ENCODE assay signal across 8 cellular contexts in genomic region chr10:102394801-102395676, GRCh38. TPM values are rescaled to one million over a fixed set of nuclear protein-coding genes. Genes with fewer than 3 reads are reported as not detected.
DNase-seq lines count a peak whose midpoint lies in the region; TF ChIP-seq lines count a peak whose summit lies in the region.

No MANE protein-coding gene starts in this region.

- H3K4me3 ChIP-seq in WI38 (ENCODE audit: low read depth, low read length) (peak overlapping the region; percentile 84), breast epithelium (peak overlapping the region; percentile 63 to 82 (median 73)), skin epidermis (peak overlapping the region; percentile 63 to 81 (median 71))

- H3K4me1 ChIP-seq in breast epithelium = peaks cover 4 to 11% of the 10 kb centered on the region in 2 donors

- peak overlapping the region; percentile 96 to 97 for H3K27ac ChIP-seq in breast epithelium
- H3K27ac ChIP-seq in skin epidermis = peak overlapping the region; percentile 81 to 99 (median 95)

- TF ChIP-seq POLR2A in breast epithelium (IDR thresholded peaks at IDR 0.05) = peak; percentile 59

- DNase-seq in ELF-1 (ENCODE audit: low read depth, low spot score) = peak; percentile 95
- peak; percentile 78 for DNase-seq in HCEC 1CT
- DNase-seq in NCI-H1105 treated with DMSO at 0.1 percent for 48 hours (lab: John Stamatoyannopoulos, UW) = peak; percentile 18
- DNase-seq in breast epithelium (ENCODE audit: low spot score in 2 of 2) = peak; percentile 86
- peak; percentile 91 for DNase-seq in iPS-NIHi7 (ENCODE audit: extremely low spot score)
- no peak for DNase-seq in NCI-H187 treated with DMSO at 0.1 percent for 48 hours (lab: John Stamatoyannopoulos, UW)

- intact Hi-C loops in breast epithelium (cut with DNase I; ENCODE audit: low total_unique reads) = no loop called here

- H3K36me3 ChIP-seq in breast epithelium = no peaks in the 10 kb centered on the region

- no peaks in the 10 kb centered on the region for H3K9me3 ChIP-seq in breast epithelium

- H3K27me3 ChIP-seq in breast epithelium = no peaks in the 10 kb centered on the region

- TF ChIP-seq CTCF in WI38 (IDR thresholded peaks at IDR 0.05; ENCODE audit: low read depth, low read length) (no peak), breast epithelium (IDR thresholded peaks at IDR 0.05) (no peak)

RNA-seq across cellular contexts. Expression of gene NFKB2, which starts 0.5 kb away (rescaled TPM):
- 10 to 100 TPM; 11.0 to 21.0 (median 18.9) TPM for total RNA-seq in breast epithelium

RNA-seq across cellular contexts. Expression of gene PSD, which starts 23.5 kb away (rescaled TPM):
- 10 to 100 TPM in 1 of 3 donors, 1 to 10 TPM in 1, under 1 TPM in 1; 0.96 to 13.4 (median 6.3) TPM for total RNA-seq in breast epithelium

RNA-seq across cellular contexts. Expression of gene FBXL15, which starts 25.6 kb away (rescaled TPM):
- 10 to 100 TPM; 16.8 to 24.8 (median 21.0) TPM for total RNA-seq in breast epithelium

RNA-seq across cellular contexts. Expression of gene CUEDC2, which starts 37.3 kb away (rescaled TPM):
- 10 to 100 TPM; 49.8 to 54.4 (median 50.3) TPM for total RNA-seq in breast epithelium

RNA-seq across cellular contexts. Expression of gene C10orf95, which starts 56.3 kb away (rescaled TPM):
- under 1 TPM in 2 of 3 donors, not detected in 1; 0.33 to 0.59 TPM for total RNA-seq in breast epithelium
